Comparison of ENCODE assay signal across 8 cellular contexts in the genomic region with DNA sequence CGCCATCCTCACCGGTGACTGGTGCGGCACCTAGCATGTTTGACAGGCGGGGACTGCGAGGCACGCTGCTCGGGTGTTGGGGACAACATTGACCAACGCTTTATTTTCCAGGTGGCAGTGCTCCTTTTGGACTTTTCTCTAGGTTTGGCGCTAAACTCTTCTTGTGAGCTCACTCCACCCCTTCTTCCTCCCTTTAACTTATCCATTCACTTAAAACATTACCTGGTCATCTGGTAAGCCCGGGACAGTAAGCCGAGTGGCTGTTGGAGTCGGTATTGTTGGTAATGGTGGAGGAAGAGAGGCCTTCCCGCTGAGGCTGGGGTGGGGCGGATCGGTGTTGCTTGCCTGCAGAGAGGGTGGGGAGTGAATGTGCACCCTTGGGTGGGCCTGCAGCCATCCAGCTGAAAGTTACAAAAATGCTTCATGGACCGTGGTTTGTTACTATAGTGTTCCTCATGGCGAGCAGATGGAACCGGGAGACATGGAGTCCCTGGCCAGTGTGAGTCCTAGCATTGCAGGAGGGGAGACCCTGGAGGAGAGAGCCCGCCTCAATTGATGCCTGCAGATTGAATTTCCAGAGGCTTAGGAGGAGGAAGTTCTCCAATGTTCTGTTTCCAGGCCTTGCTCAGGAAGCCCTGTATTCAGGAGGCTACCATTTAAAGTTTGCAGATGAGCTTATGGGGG. TPM values are rescaled to one million over a fixed set of nuclear protein-coding genes. Genes with fewer than 3 reads are reported as not detected.
A peak's percentile ranks its signal among the peaks of the same experiment; 100 is the strongest.
DNase-seq lines count a peak whose midpoint lies in the region; ATAC-seq and TF ChIP-seq lines count a peak whose summit lies in the region.

No MANE protein-coding gene starts in this region.

- no peak for TF ChIP-seq POLR2A in sigmoid colon (IDR thresholded peaks at IDR 0.05)

- no peak for TF ChIP-seq EP300 in sigmoid colon (IDR thresholded peaks at IDR 0.05)

- DNase-seq in LHCN-M2 (ENCODE audit: low read depth) = peak; percentile 54
- DNase-seq in right atrium auricular region (ENCODE audit: low spot score) = no peak
- peak; percentile 72 for DNase-seq in sigmoid colon
- no peak for DNase-seq in GM19238 (ENCODE audit: insufficient read length, low spot score)

- peak overlapping the region; percentile 79 to 95 for H3K4me3 ChIP-seq in right atrium auricular region
- peak overlapping the region; percentile 74 to 88 (median 78) for H3K4me3 ChIP-seq in sigmoid colon

- H3K27me3 ChIP-seq in right atrium auricular region (no peaks in the 10 kb centered on the region), sigmoid colon (no peaks in the 10 kb centered on the region)

- TF ChIP-seq CTCF in C4-2B (conservative IDR thresholded peaks at IDR 0.05) (no peak), right atrium auricular region (IDR thresholded peaks at IDR 0.05) (no peak), sigmoid colon (IDR thresholded peaks at IDR 0.05) (no peak)

- ATAC-seq in HG03571 (IDR thresholded peaks at IDR 0.05; ENCODE audit: unreplicated experiment) (no peak), HG03565 (IDR thresholded peaks at IDR 0.05; ENCODE audit: unreplicated experiment) (no peak)

- intact Hi-C loops in sigmoid colon (cut with DNase I) = loop anchor here (5.0 kb wide), 1 partner anchor 149 kb away; the partner anchor contains the start of genes FAM89B and ZNRD2

- no peaks in the 10 kb centered on the region for H3K9me3 ChIP-seq in right atrium auricular region
- no peaks in the 10 kb centered on the region for H3K9me3 ChIP-seq in sigmoid colon

- peak overlapping the region; percentile 99 for H3K4me3 Mint-ChIP-seq in activated naive CD8-positive, alpha-beta T cell

- H3K27ac ChIP-seq in C4-2B (peak overlapping the region; percentile 99), right atrium auricular region (peak overlapping the region; percentile 99), sigmoid colon (peak overlapping the region; percentile 97 to 100 (median 100))

- 0 to 9% methylated on average over 19 of the region's 19 CpGs for WGBS in sigmoid colon, 2 donors

- peaks cover 58% of the 10 kb centered on the region for H3K4me1 Mint-ChIP-seq in activated naive CD8-positive, alpha-beta T cell (ENCODE audit: low read depth)

- H3K36me3 Mint-ChIP-seq in activated naive CD8-positive, alpha-beta T cell = peaks cover 28% of the 10 kb centered on the region

- H3K4me1 ChIP-seq in right atrium auricular region (peaks cover 0 to 50% of the 10 kb centered on the region in 2 donors), sigmoid colon (peaks cover 0 to 57% (median 52%) of the 10 kb centered on the region in 4 donors)

- H3K36me3 ChIP-seq in right atrium auricular region = peaks cover 55% of the 10 kb centered on the region
- peaks cover 8 to 44% (median 30%) of the 10 kb centered on the region in 4 donors for H3K36me3 ChIP-seq in sigmoid colon

- H3K27ac Mint-ChIP-seq in activated naive CD8-positive, alpha-beta T cell = peak overlapping the region; percentile 99

- H3K27me3 Mint-ChIP-seq in activated naive CD8-positive, alpha-beta T cell = no peaks in the 10 kb centered on the region

- H3K9me3 Mint-ChIP-seq in activated naive CD8-positive, alpha-beta T cell (ENCODE audit: low read depth) = no peaks in the 10 kb centered on the region

RNA-seq across cellular contexts. Expression of gene NEAT1, which starts 1.1 kb away (rescaled TPM):
- 29.4 and 37.8 TPM in 2 replicates for total RNA-seq in LHCN-M2 (2014; rRNA removed)
- 88.5 TPM for polyA plus RNA-seq in LHCN-M2 (2012)
- 10 to 100 TPM; 43.7 to 52.5 TPM for total RNA-seq in right atrium auricular region
- 100 to 1,000 TPM; 142 to 573 (median 268) TPM for total RNA-seq in sigmoid colon
- polyA plus RNA-seq in sigmoid colon = 100 to 1,000 TPM in 1 of 3 donors, 10 to 100 TPM in 2; 26.8 to 587 (median 78.7) TPM

RNA-seq across cellular contexts. Expression of gene FRMD8, which starts 37.2 kb away (rescaled TPM):
- 40.7 and 58.7 TPM in 2 replicates for total RNA-seq in LHCN-M2 (2014; rRNA removed)
- 19.7 TPM for polyA plus RNA-seq in LHCN-M2 (2012)
- 10 to 100 TPM; 10.2 to 23.8 TPM for total RNA-seq in right atrium auricular region
- total RNA-seq in sigmoid colon = 10 to 100 TPM; 10.7 to 27.5 (median 15.6) TPM
- 10 to 100 TPM; 21.6 to 29.0 (median 25.2) TPM for polyA plus RNA-seq in sigmoid colon

RNA-seq across cellular contexts. Expression of gene SLC25A45, which starts 41.2 kb away (rescaled TPM):
- total RNA-seq in LHCN-M2 (2014; rRNA removed) (1.4 and 2.3 TPM in 2 replicates), right atrium auricular region (1 to 10 TPM; 2.6 to 3.3 TPM), sigmoid colon (1 to 10 TPM; 2.5 to 8.9 (median 6.0) TPM)
- 1.5 TPM for polyA plus RNA-seq in LHCN-M2 (2012)
- polyA plus RNA-seq in sigmoid colon = 10 to 100 TPM in 1 of 3 donors, 1 to 10 TPM in 2; 1.2 to 12.8 (median 2.5) TPM

Comparison
In these comparisons a context has a peak if more than half of its experiments do, and no peak if none do; other contexts are left out.
1. DNase-seq: peak in LHCN-M2 (single experiment) and sigmoid colon (single experiment); none in right atrium auricular region (single experiment) and GM19238 (single experiment).
2. Peak in every context shown above with its lines, with median percentiles within 50 percentile points of each other: H3K27ac ChIP-seq.